Comparison of ENCODE assay signal across 29 cellular contexts in genomic region chr5:16867585-16867953, GRCh38.
DNase-seq lines count a peak whose midpoint lies in the region; ATAC-seq, FAIRE-seq and TF ChIP-seq lines count a peak whose summit lies in the region.
"Had no signal": no experiment of that assay in that cellular context is flagged by ENCODE, and none has a peak within 500 bp of the region (broad histone marks: within the 10 kb centered on the region; RNA-seq: fewer than 3 reads in every experiment).

No MANE protein-coding gene starts in this region.

- no peak overlapping the region for H3K27ac Mint-ChIP-seq in astrocyte (ENCODE audit: unreplicated experiment)
- no peak overlapping the region for H3K27ac Mint-ChIP-seq in activated CD8-positive, alpha-beta T cell treated with anti-CD3 and anti-CD28 coated beads, Interleukin-2, amount 10 ng/mL, durations not matched to agents 7 days and 5 days
- no peak overlapping the region for H3K27ac Mint-ChIP-seq in activated CD4-positive, alpha-beta T cell treated with anti-CD3 and anti-CD28 coated beads for 36 hours
- H3K27ac Mint-ChIP-seq: activated naive CD8-positive, alpha-beta T cell treated with anti-CD3 and anti-CD28 coated beads, Interleukin-2, amount 50 U/mL, for 24 hours; activated T-cell treated with anti-CD3 and anti-CD28 coated beads, Interleukin-2, amount 50 U/mL, for 72 hours; CD4-positive, alpha-beta T cell; natural killer cell treated with Interleukin-12 subunit alpha and Interleukin-12 subunit beta and Interleukin-15 and Interleukin-18, amount 100 ng/mL, for 72 hours; T-helper 1 cell treated with Interleukin-12 subunit alpha and Interleukin-12 subunit beta and Interleukin-4 antibody, amounts not matched to agents 30 μg/mL and 1 μg/mL, for 36 hours had no signal

- FAIRE-seq in astrocyte (lab: Jason Lieb, UNC), result no peak
- FAIRE-seq: GM18507, TTC549 had no signal

- POLR2A ChIA-PET in activated CD8-positive, alpha-beta T cell treated with anti-CD3 and anti-CD28 coated beads, Interleukin-2, amount 10 ng/mL, durations not matched to agents 7 days and 5 days (lab: Charles Lee), result no interaction called here
- POLR2A ChIA-PET in activated CD4-positive, alpha-beta T cell treated with anti-CD3 and anti-CD28 coated beads for 36 hours (lab: Charles Lee), result no interaction called here

- peaks cover 17% of the 10 kb centered on the region for H3K4me1 Mint-ChIP-seq in astrocyte (ENCODE audit: low read depth, unreplicated experiment)
- no peaks in the 10 kb centered on the region for H3K4me1 Mint-ChIP-seq in activated CD8-positive, alpha-beta T cell treated with anti-CD3 and anti-CD28 coated beads, Interleukin-2, amount 10 ng/mL, durations not matched to agents 7 days and 5 days (ENCODE audit: low read depth)
- no peaks in the 10 kb centered on the region for H3K4me1 Mint-ChIP-seq in activated CD4-positive, alpha-beta T cell treated with anti-CD3 and anti-CD28 coated beads for 36 hours
- H3K4me1 Mint-ChIP-seq: activated naive CD8-positive, alpha-beta T cell treated with anti-CD3 and anti-CD28 coated beads, Interleukin-2, amount 50 U/mL, for 24 hours had no signal

- CTCF ChIA-PET in activated CD8-positive, alpha-beta T cell treated with anti-CD3 and anti-CD28 coated beads, Interleukin-2, amount 10 ng/mL, durations not matched to agents 7 days and 5 days (lab: Charles Lee), result no interaction called here
- CTCF ChIA-PET in activated CD4-positive, alpha-beta T cell treated with anti-CD3 and anti-CD28 coated beads for 36 hours (lab: Charles Lee), result interaction anchor here (0.8 kb wide), 1 partner anchor 264 kb away, joined by 3 read pairs; no protein-coding TSS in a partner anchor

- H3K4me3 ChIP-seq in astrocyte (ENCODE audit: insufficient read depth, low read depth, low read length) (no peak overlapping the region), stomach (no peak overlapping the region)
- H3K4me3 ChIP-seq: dorsolateral prefrontal cortex, lung had no signal

- H3K27me3 ChIP-seq in astrocyte (ENCODE audit: insufficient read depth, low read length), result no peaks in the 10 kb centered on the region
- no peaks in the 10 kb centered on the region for H3K27me3 ChIP-seq in stomach
- H3K27me3 ChIP-seq: dorsolateral prefrontal cortex had no signal

- peaks cover 9% of the 10 kb centered on the region for H3K36me3 ChIP-seq in astrocyte (ENCODE audit: insufficient read depth, low read length)
- H3K36me3 ChIP-seq in stomach, result no peaks in the 10 kb centered on the region

- H4K20me1 ChIP-seq in astrocyte (ENCODE audit: insufficient read depth, low read length), result peaks cover 87% of the 10 kb centered on the region

- H3K4me1 ChIP-seq in astrocyte (ENCODE audit: insufficient read depth, low read length) (peaks cover 35% of the 10 kb centered on the region), stomach (peaks cover 20 to 63% (median 47%) of the 10 kb centered on the region in 4 donors)

- no peak for TF ChIP-seq CTCF in astrocyte (IDR thresholded peaks at IDR 0.05; ENCODE audit: insufficient read depth, low read depth, low read length)
- no peak for TF ChIP-seq CTCF in stomach (IDR thresholded peaks at IDR 0.05)

- no peak overlapping the region for H2AFZ ChIP-seq in astrocyte (ENCODE audit: low read depth, low read length)

- peak overlapping the region; percentile 51 for H3K4me2 ChIP-seq in astrocyte (ENCODE audit: low read length)

- no peak for TF ChIP-seq POLR2A in stomach (IDR thresholded peaks at IDR 0.05)

- H3K79me2 ChIP-seq in astrocyte (ENCODE audit: insufficient read depth, low read length), result peaks cover 96% of the 10 kb centered on the region

- no peak overlapping the region for H3K4me3 Mint-ChIP-seq in astrocyte (ENCODE audit: unreplicated experiment)
- H3K4me3 Mint-ChIP-seq in activated CD8-positive, alpha-beta T cell treated with anti-CD3 and anti-CD28 coated beads, Interleukin-2, amount 10 ng/mL, durations not matched to agents 7 days and 5 days, result no peak overlapping the region
- H3K4me3 Mint-ChIP-seq in activated CD4-positive, alpha-beta T cell treated with anti-CD3 and anti-CD28 coated beads for 36 hours, result no peak overlapping the region
- H3K4me3 Mint-ChIP-seq: activated naive CD8-positive, alpha-beta T cell treated with anti-CD3 and anti-CD28 coated beads, Interleukin-2, amount 50 U/mL, for 24 hours; activated T-cell treated with anti-CD3 and anti-CD28 coated beads, Interleukin-2, amount 50 U/mL, for 72 hours; CD4-positive, alpha-beta T cell; natural killer cell treated with Interleukin-12 subunit alpha and Interleukin-12 subunit beta and Interleukin-15 and Interleukin-18, amount 100 ng/mL, for 72 hours; T-helper 1 cell treated with Interleukin-12 subunit alpha and Interleukin-12 subunit beta and Interleukin-4 antibody, amounts not matched to agents 30 μg/mL and 1 μg/mL, for 36 hours had no signal

- no peaks in the 10 kb centered on the region for H3K9me3 ChIP-seq in astrocyte (ENCODE audit: insufficient read depth, low read depth, low read length)
- H3K9me3 ChIP-seq in stomach, result no peaks in the 10 kb centered on the region

- ATAC-seq in activated CD8-positive, alpha-beta T cell treated with anti-CD3 and anti-CD28 coated beads, Interleukin-2, amount 10 ng/mL, durations not matched to agents 7 days and 5 days, result no peak
- no peak for ATAC-seq in HG02642 (IDR thresholded peaks at IDR 0.05; ENCODE audit: poor library complexity, unreplicated experiment)
- no peak for ATAC-seq in activated CD4-positive, alpha-beta T cell treated with anti-CD3 and anti-CD28 coated beads for 36 hours
- ATAC-seq: activated naive CD8-positive, alpha-beta T cell treated with anti-CD3 and anti-CD28 coated beads, Interleukin-2, amount 50 U/mL, for 24 hours; activated T-cell treated with anti-CD3 and anti-CD28 coated beads, Interleukin-2, amount 50 U/mL, for 72 hours; natural killer cell treated with Interleukin-12 subunit alpha and Interleukin-12 subunit beta and Interleukin-15 and Interleukin-18, amount 100 ng/mL, for 72 hours had no signal

- 86 to 93% (median 87%) methylated on average over 3 of the region's 3 CpGs for WGBS in stomach, 5 donors

- H3K36me3 Mint-ChIP-seq in astrocyte (ENCODE audit: low read depth, unreplicated experiment), result peaks cover 13% of the 10 kb centered on the region
- no peaks in the 10 kb centered on the region for H3K36me3 Mint-ChIP-seq in activated CD8-positive, alpha-beta T cell treated with anti-CD3 and anti-CD28 coated beads, Interleukin-2, amount 10 ng/mL, durations not matched to agents 7 days and 5 days (ENCODE audit: low read depth)
- H3K36me3 Mint-ChIP-seq in activated CD4-positive, alpha-beta T cell treated with anti-CD3 and anti-CD28 coated beads for 36 hours (ENCODE audit: low read depth), result no peaks in the 10 kb centered on the region
- H3K36me3 Mint-ChIP-seq: natural killer cell treated with Interleukin-12 subunit alpha and Interleukin-12 subunit beta and Interleukin-15 and Interleukin-18, amount 100 ng/mL, for 72 hours had no signal

- no peak for TF ChIP-seq EP300 in stomach (IDR thresholded peaks at IDR 0.05)

- no peaks in the 10 kb centered on the region for H3K27me3 Mint-ChIP-seq in astrocyte (ENCODE audit: low read depth, unreplicated experiment)
- H3K27me3 Mint-ChIP-seq in activated CD8-positive, alpha-beta T cell treated with anti-CD3 and anti-CD28 coated beads, Interleukin-2, amount 10 ng/mL, durations not matched to agents 7 days and 5 days (ENCODE audit: low read depth), result no peaks in the 10 kb centered on the region
- no peaks in the 10 kb centered on the region for H3K27me3 Mint-ChIP-seq in activated CD4-positive, alpha-beta T cell treated with anti-CD3 and anti-CD28 coated beads for 36 hours
- H3K27me3 Mint-ChIP-seq: activated naive CD8-positive, alpha-beta T cell treated with anti-CD3 and anti-CD28 coated beads, Interleukin-2, amount 50 U/mL, for 24 hours; CD4-positive, alpha-beta T cell; natural killer cell treated with Interleukin-12 subunit alpha and Interleukin-12 subunit beta and Interleukin-15 and Interleukin-18, amount 100 ng/mL, for 72 hours had no signal

- intact Hi-C loops in stomach (cut with DNase I; ENCODE audit: low total_unique reads), result no loop called here
- intact Hi-C loops in activated CD4-positive, alpha-beta T cell treated with anti-CD3 and anti-CD28 coated beads for 36 hours (cut with DNase I, micrococcal nuclease), result no loop called here

- peak overlapping the region; percentile 31 for H3K9ac ChIP-seq in astrocyte (ENCODE audit: low read length)

- H3K9me3 Mint-ChIP-seq in astrocyte (ENCODE audit: unreplicated experiment), result no peaks in the 10 kb centered on the region
- peaks cover 6% of the 10 kb centered on the region for H3K9me3 Mint-ChIP-seq in activated CD8-positive, alpha-beta T cell treated with anti-CD3 and anti-CD28 coated beads, Interleukin-2, amount 10 ng/mL, durations not matched to agents 7 days and 5 days (ENCODE audit: insufficient read depth)
- H3K9me3 Mint-ChIP-seq in activated CD4-positive, alpha-beta T cell treated with anti-CD3 and anti-CD28 coated beads for 36 hours (ENCODE audit: low read depth), result peaks cover 7% of the 10 kb centered on the region
- H3K9me3 Mint-ChIP-seq: CD4-positive, alpha-beta T cell had no signal

- peak; percentile 12 to 60 (median 48) for DNase-seq in NCI-H1417 (lab: John Stamatoyannopoulos, UW)
- DNase-seq in NCI-H1417 treated with DMSO at 0.1 percent for 48 hours (lab: John Stamatoyannopoulos, UW), result no peak
- DNase-seq in astrocyte (ENCODE audit: low read depth), result no peak
- DNase-seq in myocyte (ENCODE audit: low read depth), result peak; percentile 57
- no peak for DNase-seq in stomach
- DNase-seq in activated CD8-positive, alpha-beta T cell treated with anti-CD3 and anti-CD28 coated beads, Interleukin-2, amount 10 ng/mL, durations not matched to agents 7 days and 5 days, result no peak
- DNase-seq in activated CD4-positive, alpha-beta T cell treated with anti-CD3 and anti-CD28 coated beads for 36 hours, result no peak
- DNase-seq: activated CD4-positive, CD25-positive, alpha-beta regulatory T cell; activated naive CD4-positive, alpha-beta T cell; activated naive CD8-positive, alpha-beta T cell treated with anti-CD3 and anti-CD28 coated beads, Interleukin-2, amount 50 U/mL, for 24 hours; activated T-cell treated with anti-CD3 and anti-CD28 coated beads, Interleukin-2, amount 50 U/mL, for 72 hours; AML-193; CD4-positive, alpha-beta T cell; cerebellar nuclear complex; dorsolateral prefrontal cortex; GOT3; MM.1S; NCI-H1105 treated with DMSO at 0.1 percent for 48 hours; NCI-H2029; stimulated activated CD4-positive, alpha-beta T cell treated with anti-CD3 and anti-CD28 coated beads, Interleukin-1b, Interleukin-23, amount 100 ng/mL, for 48 hours; stimulated activated naive CD4-positive, alpha-beta T cell treated with Interleukin-2 at 50 U/mL for 16 hours had no signal

- H3K27ac ChIP-seq in astrocyte (ENCODE audit: low read depth, low read length), result no peak overlapping the region
- peak overlapping the region in 3 of 5 donors; percentile 66 to 81 (median 68) for H3K27ac ChIP-seq in stomach
- H3K27ac ChIP-seq: dorsolateral prefrontal cortex, HL-60, RWPE1 had no signal

Comparison
In these comparisons a context has a peak if more than half of its experiments do, and no peak if none do; other contexts are left out.
1. DNase-seq: peak in NCI-H1417 (3 of 3) and myocyte (single experiment); none in NCI-H1417 treated with DMSO at 0.1 percent for 48 hours (single experiment), astrocyte (single experiment), stomach (single experiment), activated CD8-positive, alpha-beta T cell treated with anti-CD3 and anti-CD28 coated beads, Interleukin-2, amount 10 ng/mL, durations not matched to agents 7 days and 5 days (single experiment) and activated CD4-positive, alpha-beta T cell treated with anti-CD3 and anti-CD28 coated beads for 36 hours (single experiment).